12 cellular contexts compared by ENCODE assay signal in the genomic region with DNA sequence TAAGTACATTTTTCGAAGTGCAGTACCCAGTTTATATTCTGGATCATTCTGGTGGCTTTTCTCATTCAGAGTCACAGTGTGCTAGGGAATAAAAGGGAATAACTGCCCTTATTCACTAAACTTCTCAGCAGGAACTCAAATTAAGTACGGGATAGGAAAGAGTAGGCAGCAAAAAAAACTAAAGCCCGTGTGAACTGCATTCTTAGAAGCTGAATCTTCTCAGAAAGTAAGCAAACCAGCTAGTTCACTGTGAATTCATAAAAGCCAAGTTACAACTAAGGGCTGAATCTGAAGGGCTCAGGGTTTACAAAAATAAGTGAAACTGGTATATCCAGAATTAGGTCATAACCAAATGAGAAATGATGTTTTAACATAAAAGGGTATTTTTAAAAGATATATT.
DNase-seq lines count a peak whose midpoint lies in the region.
"Had no signal": no experiment of that assay in that cellular context is flagged by ENCODE, and none has a peak within 500 bp of the region (broad histone marks: within the 10 kb centered on the region; RNA-seq: fewer than 3 reads in every experiment).

No MANE protein-coding gene starts in this region.

- H3K4me1 ChIP-seq in adipocyte (ENCODE audit: control insufficient read depth, insufficient read depth, low read length) = no peaks in the 10 kb centered on the region
- H3K4me1 ChIP-seq: psoas muscle had no signal

- peak; percentile 28 for DNase-seq in AG08396 (ENCODE audit: low spot score)
- DNase-seq in GM04503 (ENCODE audit: low read depth) = peak; percentile 17
- DNase-seq in adipocyte (ENCODE audit: low read depth) = peak; percentile 68
- peak; percentile 75 for DNase-seq in iris pigment epithelial cell (ENCODE audit: low read depth)
- DNase-seq in NCI-H1048 (lab: John Stamatoyannopoulos, UW) = no peak
- DNase-seq in stimulated activated naive CD4-positive, alpha-beta T cell treated with Interleukin-2 at 50 U/mL for 16 hours (lab: John Stamatoyannopoulos, UW) = no peak
- DNase-seq in effector CD8-positive, alpha-beta T cell (lab: John Stamatoyannopoulos, UW) = no peak
- DNase-seq in NK-92 (lab: John Stamatoyannopoulos, UW; ENCODE audit: unreplicated experiment) = no peak
- DNase-seq: effector CD4-positive, alpha-beta T cell; NCI-H524 treated with DMSO at 0.1 percent for 48 hours; psoas muscle; stimulated activated CD4-positive, alpha-beta T cell treated with anti-CD3 and anti-CD28 coated beads, Interleukin-2, amount 100 ng/mL, for 48 hours had no signal

- no peak overlapping the region for H3K9ac ChIP-seq in adipocyte (ENCODE audit: low read length)

- H3K27me3 ChIP-seq in adipocyte (replicated peaks; ENCODE audit: control insufficient read depth, insufficient read depth, low read length) = no peaks in the 10 kb centered on the region

- no peaks in the 10 kb centered on the region for H3K9me3 ChIP-seq in adipocyte (ENCODE audit: control insufficient read depth, low read length)
- H3K9me3 ChIP-seq: psoas muscle had no signal

- peaks cover 62% of the 10 kb centered on the region for H3K36me3 ChIP-seq in adipocyte (ENCODE audit: control insufficient read depth, insufficient read depth, low read length, severe bottlenecking)

- H3K4me3 ChIP-seq in adipocyte (ENCODE audit: low read length) = no peak overlapping the region
- H3K4me3 ChIP-seq: psoas muscle had no signal

Comparison
In these comparisons a context has a peak if more than half of its experiments do, and no peak if none do; other contexts are left out.
1. DNase-seq: peak in AG08396 (single experiment), GM04503 (single experiment), adipocyte (single experiment) and iris pigment epithelial cell (single experiment); none in NCI-H1048 (single experiment), stimulated activated naive CD4-positive, alpha-beta T cell treated with Interleukin-2 at 50 U/mL for 16 hours (single experiment), effector CD8-positive, alpha-beta T cell (single experiment) and NK-92 (single experiment).